ENCODE assay signal across 14 cellular contexts in genomic region chr5:1672396-1672795, GRCh38.
DNase-seq lines count a peak whose midpoint lies in the region; TF ChIP-seq lines count a peak whose summit lies in the region.
"Had no signal": no experiment of that assay in that cellular context is flagged by ENCODE, and none has a peak within 500 bp of the region (broad histone marks: within the 10 kb centered on the region; RNA-seq: fewer than 3 reads in every experiment).

No MANE protein-coding gene starts in this region.

- CTCF ChIA-PET in PC-9 (lab: Charles Lee), result no interaction called here

- H4K20me1 ChIP-seq in PC-9 (ENCODE audit: insufficient read depth) (no peaks in the 10 kb centered on the region), neural progenitor cell (ENCODE audit: low read depth) (no peaks in the 10 kb centered on the region)
- H4K20me1 ChIP-seq: BLaER1 had no signal

- H3K4me2 ChIP-seq in PC-9, result no peak overlapping the region
- H3K4me2 ChIP-seq in neural progenitor cell, result no peak overlapping the region
- H3K4me2 ChIP-seq: BLaER1 had no signal

- no peak overlapping the region for H3K27ac ChIP-seq in PC-9
- H3K27ac ChIP-seq in coronary artery, result no peak overlapping the region
- H3K27ac ChIP-seq in neural progenitor cell, result no peak overlapping the region
- H3K27ac ChIP-seq: BLaER1 had no signal

- BruUV-seq in PC-9 (replicated peaks; lab: Mats Ljungman, UMichigan), result no TSS peak

- H2AFZ ChIP-seq in PC-9 (no peak overlapping the region), neural progenitor cell (replicated peaks) (no peak overlapping the region)

- no peak overlapping the region for H3K4me3 Mint-ChIP-seq in neural progenitor cell
- H3K4me3 Mint-ChIP-seq: CD8-positive, alpha-beta memory T cell had no signal

- peak; percentile 26 for DNase-seq in GM13977 (ENCODE audit: low spot score)
- DNase-seq in PC-9, result no peak
- peak; percentile 43 for DNase-seq in coronary artery (ENCODE audit: low spot score)
- DNase-seq in neural progenitor cell (ENCODE audit: low spot score), result no peak
- no peak for DNase-seq in activated CD4-positive, alpha-beta T cell treated with anti-CD3 and anti-CD28 coated beads, Interleukin-2, amount 50 U/mL, for 4 hours
- no peak for DNase-seq in middle frontal gyrus (ENCODE audit: extremely low spot score, low spot score)
- no peak for DNase-seq in NCI-H1694 (lab: John Stamatoyannopoulos, UW)
- DNase-seq: CD8-positive, alpha-beta memory T cell; NCI-H1048; NCI-H146; NCI-H2227 treated with DMSO at 0.1 percent for 48 hours; NCI-H526 treated with DMSO at 0.1 percent for 48 hours; Right ventricle myocardium superior had no signal

- H3K9me3 ChIP-seq in PC-9 (ENCODE audit: insufficient read depth, low read depth), result no peaks in the 10 kb centered on the region
- H3K9me3 ChIP-seq in neural progenitor cell (ENCODE audit: low read depth), result no peaks in the 10 kb centered on the region

- H3K4me1 ChIP-seq in PC-9 (replicated peaks; ENCODE audit: insufficient read depth), result no peaks in the 10 kb centered on the region
- H3K4me1 ChIP-seq in neural progenitor cell, result peaks cover 6% of the 10 kb centered on the region

- no peak overlapping the region for H3K9ac ChIP-seq in neural progenitor cell
- H3K9ac ChIP-seq: BLaER1 had no signal

- H3F3A ChIP-seq in PC-9 (ENCODE audit: insufficient read depth, low read depth), result no peaks in the 10 kb centered on the region
- no peaks in the 10 kb centered on the region for H3F3A ChIP-seq in neural progenitor cell (ENCODE audit: low read depth)

- intact Hi-C loops in PC-9 (cut with micrococcal nuclease; ENCODE audit: unreplicated experiment), result no loop called here

- H3K36me3 ChIP-seq in PC-9 (ENCODE audit: low read depth) (no peaks in the 10 kb centered on the region), neural progenitor cell (no peaks in the 10 kb centered on the region)
- H3K36me3 ChIP-seq: BLaER1 had no signal

- in situ Hi-C loops in GM13977 (cut with MboI; ENCODE audit: low pct_unique_long_range_greater_than_20kb, low sequenced_read_pairs, unreplicated experiment), result no loop called here

- no peak for TF ChIP-seq CTCF in GM13977 (IDR thresholded peaks at IDR 0.05; ENCODE audit: extremely low read depth, insufficient read depth, missing control alignments)
- peak; percentile 37 for TF ChIP-seq CTCF in PC-9 (conservative IDR thresholded peaks at IDR 0.05)
- no peak for TF ChIP-seq CTCF in coronary artery (IDR thresholded peaks at IDR 0.05)
- peak; percentile 11 for TF ChIP-seq CTCF in neural progenitor cell (IDR thresholded peaks at IDR 0.05)

- POLR2A ChIA-PET in PC-9 (lab: Charles Lee; ENCODE audit: unreplicated experiment), result no interaction called here

- H3K27me3 ChIP-seq in PC-9 (ENCODE audit: insufficient read depth, low read depth) (peaks cover 92% of the 10 kb centered on the region), neural progenitor cell (peaks cover 38% of the 10 kb centered on the region)

- H3K9me3 Mint-ChIP-seq in neural progenitor cell, result peaks cover 4% of the 10 kb centered on the region

- peaks cover 5% of the 10 kb centered on the region for H3K4me1 Mint-ChIP-seq in neural progenitor cell

- H3K9me2 ChIP-seq in PC-9 (ENCODE audit: insufficient read depth), result no peaks in the 10 kb centered on the region

- peaks cover 2% of the 10 kb centered on the region for H3K27me3 Mint-ChIP-seq in neural progenitor cell (ENCODE audit: insufficient read depth, low read depth)

- no peak overlapping the region for H3K4me3 ChIP-seq in PC-9
- H3K4me3 ChIP-seq in coronary artery, result no peak overlapping the region
- H3K4me3 ChIP-seq in neural progenitor cell, result no peak overlapping the region
- H3K4me3 ChIP-seq: BLaER1 had no signal

- H3K79me2 ChIP-seq in PC-9 (ENCODE audit: low read depth), result no peaks in the 10 kb centered on the region
- no peaks in the 10 kb centered on the region for H3K79me2 ChIP-seq in neural progenitor cell (ENCODE audit: low read depth)

- H3K27ac Mint-ChIP-seq in neural progenitor cell, result no peak overlapping the region
- H3K27ac Mint-ChIP-seq: CD8-positive, alpha-beta memory T cell had no signal

- no peaks in the 10 kb centered on the region for H3K36me3 Mint-ChIP-seq in neural progenitor cell
- H3K36me3 Mint-ChIP-seq: CD8-positive, alpha-beta memory T cell had no signal

Comparison
In these comparisons a context has a peak if more than half of its experiments do, and no peak if none do; other contexts are left out.
1. DNase-seq: peak in GM13977 (single experiment) and coronary artery (single experiment); none in PC-9 (0 of 2), neural progenitor cell (single experiment), activated CD4-positive, alpha-beta T cell treated with anti-CD3 and anti-CD28 coated beads, Interleukin-2, amount 50 U/mL, for 4 hours (0 of 2), middle frontal gyrus (single experiment) and NCI-H1694 (single experiment).
2. CTCF ChIP-seq: peak in PC-9 (single experiment) and neural progenitor cell (single experiment); none in GM13977 (single experiment) and coronary artery (single experiment).